ENCODE assay signal across 1 cellular context in genomic region chr10:102581401-102581800, GRCh38.
TF ChIP-seq lines count a peak whose summit lies in the region.

No MANE protein-coding gene starts in this region.

TF ChIP-seq in IMR-90, 13 proteins besides CTCF, POLR2A, EP300 and RAD21 (continued from another document):
- TF ChIP-seq BHLHE40 (IDR thresholded peaks at IDR 0.05; ENCODE audit: low read depth, low read length): no peak
- no peak for TF ChIP-seq MAZ (IDR thresholded peaks at IDR 0.05; ENCODE audit: borderline replicate concordance, low read depth, low read length)
